Comparison of ENCODE assay signal across 28 cellular contexts in the genomic region with DNA sequence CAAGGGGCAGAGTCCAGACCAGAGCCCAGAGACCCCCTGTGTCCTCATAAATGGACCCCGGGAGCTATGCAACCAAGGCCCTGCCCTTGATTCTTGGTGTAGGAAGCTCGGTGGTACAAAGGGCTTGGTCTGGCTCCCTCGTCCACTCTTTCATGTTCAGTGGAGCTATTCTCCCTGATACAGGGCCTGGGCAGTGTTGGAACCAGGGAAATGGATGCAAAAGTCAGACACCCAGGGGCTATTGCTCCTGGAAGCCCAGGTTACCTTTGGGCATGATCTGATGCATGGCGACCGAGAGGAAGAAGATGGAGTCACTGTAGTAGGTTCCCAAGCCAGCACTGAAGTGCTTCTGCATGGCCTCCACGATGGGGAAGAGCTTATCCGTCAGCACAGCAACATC. TPM values are rescaled to one million over a fixed set of nuclear protein-coding genes. Genes with fewer than 3 reads are reported as not detected.
DNase-seq lines count a peak whose midpoint lies in the region; ATAC-seq, FAIRE-seq and TF ChIP-seq lines count a peak whose summit lies in the region.
"Had no signal": no experiment of that assay in that cellular context is flagged by ENCODE, and none has a peak within 500 bp of the region (broad histone marks: within the 10 kb centered on the region; RNA-seq: fewer than 3 reads in every experiment).

No MANE protein-coding gene starts in this region.

- no peak for TF ChIP-seq CTCF in MM.1S (IDR thresholded peaks at IDR 0.05; ENCODE audit: low read length)
- TF ChIP-seq CTCF in kidney (IDR thresholded peaks at IDR 0.05; ENCODE audit: borderline replicate concordance, extremely low read depth, insufficient read depth), result no peak
- TF ChIP-seq CTCF in suprapubic skin (IDR thresholded peaks at IDR 0.05), result no peak

- TF ChIP-seq POLR2A in suprapubic skin (IDR thresholded peaks at IDR 0.05), result no peak

- no peak for FAIRE-seq in kidney (lab: Jason Lieb, UNC)
- FAIRE-seq: A549, endometrium, GM12892, H1 had no signal

- no peak overlapping the region for H3K4me2 ChIP-seq in MM.1S (ENCODE audit: low read depth, low read length)
- H3K4me2 ChIP-seq: A549 had no signal

- peak; percentile 45 for DNase-seq in activated CD8-positive, alpha-beta memory T cell treated with anti-CD3 and anti-CD28 coated beads for 24 hours
- DNase-seq in activated CD8-positive, alpha-beta memory T cell treated with anti-CD3 and anti-CD28 coated beads, Interleukin-2, amount 50 U/mL, for 4 hours, result no peak
- DNase-seq in MM.1S (peak; percentile 1), kidney (peak; percentile 7), suprapubic skin (ENCODE audit: low spot score in 2 of 2) (peak; percentile 8 to 32), activated gamma-delta T cell treated with Interleukin-2 at 50 U/mL for 16 hours (no peak)
- DNase-seq: activated CD4-positive, alpha-beta memory T cell treated with anti-CD3 and anti-CD28 coated beads, Interleukin-2, amount 10 ng/mL, durations not matched to agents 7 days and 5 days; activated CD4-positive, CD25-positive, alpha-beta regulatory T cell; activated naive CD4-positive, alpha-beta T cell treated with anti-CD3 and anti-CD28 coated beads, Interleukin-2, amount 50 U/mL, for 16 hours; activated T-cell treated with anti-CD3 and anti-CD28 coated beads, Interleukin-2, amount 50 U/mL, for 4 hours; CD8-positive, alpha-beta memory T cell; esophagus squamous epithelium; heart right ventricle; kidney glomerular epithelial cell; lower lobe of right lung; natural killer cell; NCI-H2029; NCI-H526 treated with DMSO at 0.1 percent for 48 hours; retina; stimulated activated CD4-positive, alpha-beta T cell treated with anti-CD3 and anti-CD28 coated beads, Interleukin-2, amount 100 ng/mL, for 48 hours; testis had no signal

- TF ChIP-seq EP300 in suprapubic skin (IDR thresholded peaks at IDR 0.05), result no peak

- H3K79me2 ChIP-seq in MM.1S (ENCODE audit: low read length), result no peaks in the 10 kb centered on the region

- intact Hi-C loops in kidney (cut with DNase I), result no loop called here

- WGBS in suprapubic skin, result 91% methylated on average over 5 of the region's 7 CpGs

- H3K27ac ChIP-seq in MM.1S (ENCODE audit: low read length) (no peak overlapping the region), kidney (ENCODE audit: low read depth in 2 of 2, low read length in 2 of 2) (no peak overlapping the region), suprapubic skin (no peak overlapping the region)
- H3K27ac ChIP-seq: A549, esophagus squamous epithelium, heart right ventricle, lower lobe of right lung, SJCRH30, testis had no signal

- H3K36me3 ChIP-seq in MM.1S (replicated peaks; ENCODE audit: insufficient read depth, low read length) (no peaks in the 10 kb centered on the region), kidney (ENCODE audit: control insufficient read depth in 1 of 2, insufficient read depth in 2 of 2, low read length in 2 of 2) (no peaks in the 10 kb centered on the region), suprapubic skin (no peaks in the 10 kb centered on the region)
- H3K36me3 ChIP-seq: lower lobe of right lung, SJCRH30 had no signal

- H3F3A ChIP-seq in MM.1S (ENCODE audit: insufficient read depth, low read length), result no peaks in the 10 kb centered on the region

- no peaks in the 10 kb centered on the region for H3K9me2 ChIP-seq in MM.1S (replicated peaks; ENCODE audit: insufficient read depth, low read length)

- H3K27me3 ChIP-seq in MM.1S (replicated peaks; ENCODE audit: insufficient read depth, low read length) (no peaks in the 10 kb centered on the region), suprapubic skin (no peaks in the 10 kb centered on the region)
- H3K27me3 ChIP-seq: esophagus squamous epithelium, heart right ventricle, SJCRH30, testis had no signal

- ATAC-seq in HG02571 (IDR thresholded peaks at IDR 0.05; ENCODE audit: unreplicated experiment) (no peak), GM18873 (IDR thresholded peaks at IDR 0.05; ENCODE audit: low FRiP score, unreplicated experiment) (no peak)

- H3K4me3 ChIP-seq in MM.1S (ENCODE audit: low read length), result no peak overlapping the region
- H3K4me3 ChIP-seq in kidney (ENCODE audit: low read length in 2 of 2), result no peak overlapping the region
- no peak overlapping the region for H3K4me3 ChIP-seq in suprapubic skin
- H3K4me3 ChIP-seq: A549, esophagus squamous epithelium, heart right ventricle, lower lobe of right lung, SJCRH30, testis had no signal

- H3K9ac ChIP-seq in MM.1S (ENCODE audit: low read length) (no peak overlapping the region), kidney (ENCODE audit: low read length in 2 of 2) (no peak overlapping the region)

- H4K20me1 ChIP-seq in MM.1S (ENCODE audit: insufficient read depth, low read length), result no peaks in the 10 kb centered on the region

- no peaks in the 10 kb centered on the region for H3K9me3 ChIP-seq in MM.1S (replicated peaks; ENCODE audit: insufficient read depth, low read length)
- no peaks in the 10 kb centered on the region for H3K9me3 ChIP-seq in kidney (ENCODE audit: control insufficient read depth in 1 of 2, low read length in 2 of 2)
- H3K9me3 ChIP-seq in suprapubic skin, result no peaks in the 10 kb centered on the region
- H3K9me3 ChIP-seq: A549, esophagus squamous epithelium, lower lobe of right lung, SJCRH30, testis had no signal

- no peak overlapping the region for H2AFZ ChIP-seq in MM.1S (ENCODE audit: low read length)

- no peaks in the 10 kb centered on the region for H3K4me1 ChIP-seq in MM.1S (ENCODE audit: low read length)
- H3K4me1 ChIP-seq in kidney (ENCODE audit: control insufficient read depth in 1 of 2, insufficient read depth in 1 of 2, low read depth in 1 of 2, low read length in 2 of 2), result peaks cover 0 to 5% of the 10 kb centered on the region in 2 donors
- peaks cover 29% of the 10 kb centered on the region for H3K4me1 ChIP-seq in suprapubic skin
- H3K4me1 ChIP-seq: A549, SJCRH30 had no signal

RNA-seq across cellular contexts. Expression of gene XXYLT1, which starts 44.5 kb away (rescaled TPM):
- total RNA-seq in kidney (10.7 TPM), suprapubic skin (10 to 100 TPM in 2 of 4 donors, 1 to 10 TPM in 2; 8.0 to 19.4 (median 13.2) TPM)
- 5.7 TPM for polyA plus RNA-seq in kidney (ENCODE audit: insufficient read depth, low read depth, low replicate concordance)

Comparison
In these comparisons a context has a peak if more than half of its experiments do, and no peak if none do; other contexts are left out.
1. DNase-seq: peak in activated CD8-positive, alpha-beta memory T cell treated with anti-CD3 and anti-CD28 coated beads for 24 hours (single experiment), MM.1S (single experiment), kidney (single experiment) and suprapubic skin (2 of 2); none in activated CD8-positive, alpha-beta memory T cell treated with anti-CD3 and anti-CD28 coated beads, Interleukin-2, amount 50 U/mL, for 4 hours (single experiment) and activated gamma-delta T cell treated with Interleukin-2 at 50 U/mL for 16 hours (single experiment).